In genomic region chr21:38077504-38077903, GRCh38 we compare ENCODE assay signal across 21 cellular contexts.
A peak's percentile ranks its signal among the peaks of the same experiment; 100 is the strongest.
DNase-seq lines count a peak whose midpoint lies in the region; FAIRE-seq and TF ChIP-seq lines count a peak whose summit lies in the region.
"Had no signal": no experiment of that assay in that cellular context is flagged by ENCODE, and none has a peak within 500 bp of the region (broad histone marks: within the 10 kb centered on the region; RNA-seq: fewer than 3 reads in every experiment).

No MANE protein-coding gene starts in this region.

- H4K91ac ChIP-seq in trophoblast cell (ENCODE audit: low read depth, low read length) = no peak overlapping the region

- 75% methylated on average over 5 of the region's 5 CpGs for WGBS in esophagus muscularis mucosa
- 58% methylated on average over 5 of the region's 5 CpGs for WGBS in hepatocyte (ENCODE audit: low lambda C conversion rate, missing lambda C conversion rate)
- WGBS in trophoblast cell (ENCODE audit: extremely low coverage, insufficient coverage, insufficient read length) = no CpG with 5 or more reads among the region's 5 CpGs
- 83% methylated on average over 5 of the region's 5 CpGs for WGBS in smooth muscle cell (ENCODE audit: low lambda C conversion rate)

- no peak overlapping the region for H4K12ac ChIP-seq in trophoblast cell (ENCODE audit: low read depth, low read length)

- no peak for FAIRE-seq in GM19239 (lab: Jason Lieb, UNC)
- FAIRE-seq: A549, D721Med, GM12891 had no signal

- H3K79me2 ChIP-seq in hepatocyte (no peaks in the 10 kb centered on the region), trophoblast cell (ENCODE audit: control insufficient read depth, insufficient read depth, low read length, poor library complexity) (no peaks in the 10 kb centered on the region), smooth muscle cell (ENCODE audit: low read depth) (no peaks in the 10 kb centered on the region)

- intact Hi-C loops in esophagus muscularis mucosa (cut with DNase I) = no loop called here

- H2BK12ac ChIP-seq in trophoblast cell (ENCODE audit: low read length) = no peak overlapping the region

- H3K4ac ChIP-seq in trophoblast cell (ENCODE audit: low read depth, low read length) = no peak overlapping the region

- no peak overlapping the region for H2AFZ ChIP-seq in hepatocyte
- no peak overlapping the region for H2AFZ ChIP-seq in trophoblast cell (ENCODE audit: insufficient read depth, low read length, poor library complexity)
- no peak overlapping the region for H2AFZ ChIP-seq in smooth muscle cell (ENCODE audit: low read depth)
- H2AFZ ChIP-seq: GM23338 had no signal

- DNase-seq in esophagus muscularis mucosa (ENCODE audit: extremely low spot score) = peak; percentile 24
- DNase-seq in hepatocyte (ENCODE audit: low spot score) = no peak
- no peak for DNase-seq in trophoblast cell
- DNase-seq in smooth muscle cell (lab: John Stamatoyannopoulos, UW; ENCODE audit: unreplicated experiment) = no peak
- no peak for DNase-seq in DMS 273 treated with DMSO at 0.1 percent for 48 hours (lab: John Stamatoyannopoulos, UW)
- no peak for DNase-seq in GM19239 (ENCODE audit: insufficient read length, low spot score)
- DNase-seq: 8988T; ACHN; AML-193; BE2C; CD4-positive, alpha-beta T cell; CD8-positive, alpha-beta memory T cell; DMS53; DMS79 treated with DMSO at 0.1 percent for 48 hours; GF-D8; H9 had no signal

- H3K79me1 ChIP-seq in trophoblast cell (ENCODE audit: low read length) = peaks cover 2% of the 10 kb centered on the region

- H3K4me3 ChIP-seq in esophagus muscularis mucosa (no peak overlapping the region), hepatocyte (no peak overlapping the region), trophoblast cell (ENCODE audit: low read depth, low read length) (no peak overlapping the region), smooth muscle cell (no peak overlapping the region)
- H3K4me3 ChIP-seq: A549; BLaER1 treated with 17β-estradiol and CSF1 and Interleukin-3, amounts not matched to agents 10 nM and 100 nM; GM23338 had no signal

- H3K4me1 ChIP-seq in esophagus muscularis mucosa = peaks cover 0 to 5% (median 0%) of the 10 kb centered on the region in 4 donors
- H3K4me1 ChIP-seq in hepatocyte (ENCODE audit: insufficient read depth) = no peaks in the 10 kb centered on the region
- peaks cover 0 to 4% of the 10 kb centered on the region in 2 experiments for H3K4me1 ChIP-seq in trophoblast cell (ENCODE audit: control insufficient read depth in 1 of 2, insufficient read depth in 2 of 2, low read length in 2 of 2)
- peaks cover 6% of the 10 kb centered on the region for H3K4me1 ChIP-seq in smooth muscle cell (ENCODE audit: low read depth)
- H3K4me1 ChIP-seq: BE2C had no signal

- TF ChIP-seq CTCF in esophagus muscularis mucosa (IDR thresholded peaks at IDR 0.05) (no peak), hepatocyte (IDR thresholded peaks at IDR 0.05; ENCODE audit: poor library complexity) (no peak), smooth muscle cell (IDR thresholded peaks at IDR 0.05; ENCODE audit: borderline replicate concordance, insufficient read depth, poor library complexity, severe bottlenecking) (no peak)

- no peak overlapping the region for H3K27ac ChIP-seq in esophagus muscularis mucosa (replicated peaks in 1 of 4)
- H3K27ac ChIP-seq in hepatocyte = no peak overlapping the region
- peak overlapping the region; percentile 19 for H3K27ac ChIP-seq in trophoblast cell (ENCODE audit: low read depth, low read length)
- H3K27ac ChIP-seq in smooth muscle cell (ENCODE audit: low read depth) = no peak overlapping the region
- H3K27ac ChIP-seq: BLaER1 treated with 17β-estradiol and CSF1 and Interleukin-3, amounts not matched to agents 10 nM and 100 nM had no signal

- H3K9ac ChIP-seq in trophoblast cell (ENCODE audit: low read length) (no peak overlapping the region), smooth muscle cell (ENCODE audit: low read depth) (no peak overlapping the region)
- H3K9ac ChIP-seq: BLaER1 treated with 17β-estradiol and CSF1 and Interleukin-3, amounts not matched to agents 10 nM and 100 nM had no signal

- H3K27me3 ChIP-seq in esophagus muscularis mucosa (no peaks in the 10 kb centered on the region), hepatocyte (no peaks in the 10 kb centered on the region), trophoblast cell (ENCODE audit: insufficient read depth, low read length) (no peaks in the 10 kb centered on the region), smooth muscle cell (ENCODE audit: low read depth) (no peaks in the 10 kb centered on the region)
- H3K27me3 ChIP-seq: BE2C; BLaER1 treated with 17β-estradiol and CSF1 and Interleukin-3, amounts not matched to agents 10 nM and 100 nM had no signal

- H3K4me2 ChIP-seq in hepatocyte (peak overlapping the region; percentile 17), trophoblast cell (ENCODE audit: low read length) (no peak overlapping the region), smooth muscle cell (no peak overlapping the region)
- H3K4me2 ChIP-seq: A549; BLaER1 treated with 17β-estradiol and CSF1 and Interleukin-3, amounts not matched to agents 10 nM and 100 nM; GM23338 had no signal

- no peak overlapping the region for H4K8ac ChIP-seq in trophoblast cell (ENCODE audit: low read depth, low read length)

- no peak for TF ChIP-seq POLR2A in esophagus muscularis mucosa (IDR thresholded peaks at IDR 0.05; ENCODE audit: low read depth)

- H2BK5ac ChIP-seq in trophoblast cell (ENCODE audit: low read depth, low read length, poor library complexity) = no peak overlapping the region

- no peak overlapping the region for H2AK5ac ChIP-seq in trophoblast cell (ENCODE audit: low read length)

- H4K20me1 ChIP-seq in hepatocyte (ENCODE audit: insufficient read depth, poor library complexity, severe bottlenecking) (no peaks in the 10 kb centered on the region), smooth muscle cell (ENCODE audit: low read depth) (no peaks in the 10 kb centered on the region)
- H4K20me1 ChIP-seq: BLaER1 treated with 17β-estradiol and CSF1 and Interleukin-3, amounts not matched to agents 10 nM and 100 nM had no signal

- H3K14ac ChIP-seq in trophoblast cell (ENCODE audit: low read length) = no peak overlapping the region

- H3K36me3 ChIP-seq in esophagus muscularis mucosa (no peaks in the 10 kb centered on the region), hepatocyte (replicated peaks; ENCODE audit: insufficient read depth, low read depth) (no peaks in the 10 kb centered on the region), trophoblast cell (ENCODE audit: control insufficient read depth in 1 of 2, insufficient read depth in 2 of 2, low read length in 2 of 2) (no peaks in the 10 kb centered on the region), smooth muscle cell (ENCODE audit: low read depth) (no peaks in the 10 kb centered on the region)
- H3K36me3 ChIP-seq: BE2C; BLaER1 treated with 17β-estradiol and CSF1 and Interleukin-3, amounts not matched to agents 10 nM and 100 nM had no signal

- no peak overlapping the region for H2BK120ac ChIP-seq in trophoblast cell (ENCODE audit: insufficient read depth, low read length, poor library complexity)

- no peak overlapping the region for H3K18ac ChIP-seq in trophoblast cell (ENCODE audit: low read length)

- no peak overlapping the region for H3K23ac ChIP-seq in trophoblast cell (ENCODE audit: low read length)

- no peak for TF ChIP-seq EP300 in esophagus muscularis mucosa (IDR thresholded peaks at IDR 0.05)

- peaks cover 0 to 11% (median 2%) of the 10 kb centered on the region in 4 donors for H3K9me3 ChIP-seq in esophagus muscularis mucosa
- no peaks in the 10 kb centered on the region for H3K9me3 ChIP-seq in hepatocyte (ENCODE audit: low read depth)
- no peaks in the 10 kb centered on the region for H3K9me3 ChIP-seq in trophoblast cell (ENCODE audit: insufficient read depth, low read depth, low read length)
- no peaks in the 10 kb centered on the region for H3K9me3 ChIP-seq in smooth muscle cell (replicated peaks; ENCODE audit: low read depth)
- H3K9me3 ChIP-seq: BE2C had no signal

- H3K9me2 ChIP-seq in hepatocyte (replicated peaks; ENCODE audit: insufficient read depth) = no peaks in the 10 kb centered on the region

- H3F3A ChIP-seq in smooth muscle cell (ENCODE audit: low read depth) = no peaks in the 10 kb centered on the region
